Comparison of ENCODE assay signal across 1 cellular context in genomic region chr1:185316163-185317033, GRCh38.
TF ChIP-seq lines count a peak whose summit lies in the region.

No MANE protein-coding gene starts in this region.

TF ChIP-seq in K562, 482 proteins besides CTCF, POLR2A, EP300 and RAD21 (continued from another document and continues in another):
- TF ChIP-seq ZNF318 (IDR thresholded peaks at IDR 0.05; ENCODE audit: borderline replicate concordance in 1 of 2, low read depth in 1 of 2) = no peak
- peak; percentile 24; the same call in 1 of the 2 replicates for TF ChIP-seq PHF8 (IDR thresholded peaks at IDR 0.05; ENCODE audit: borderline replicate concordance, low read length)
- 0 out of 2 replicates have a peak, but pooled peaks have one; percentile 28 for TF ChIP-seq ZNF41 (CRISPR knock-in tag; conservative IDR thresholded peaks at IDR 0.05)
- TF ChIP-seq SUPT5H (IDR thresholded peaks at IDR 0.05) = peak; percentile 34
- 0 out of 2 replicates have a peak, but pooled peaks have one; percentile 33 for TF ChIP-seq ZNF133 (CRISPR knock-in tag; IDR thresholded peaks at IDR 0.05)
- peak; percentile 54 for TF ChIP-seq TAF1 (IDR thresholded peaks at IDR 0.05; ENCODE audit: control insufficient read depth, extremely low read depth, insufficient read depth, low read length, severe bottlenecking)
- TF ChIP-seq CEBPB (tag; IDR thresholded peaks at IDR 0.05) = no peak
- peak; percentile 74 for TF ChIP-seq CXXC5 (CRISPR knock-in tag; IDR thresholded peaks at IDR 0.05)
- no peak for TF ChIP-seq YBX1 (IDR thresholded peaks at IDR 0.05)
- TF ChIP-seq DIDO1 (tag; IDR thresholded peaks at IDR 0.05; ENCODE audit: low read depth) = no peak
- no peak for TF ChIP-seq TEAD4 (IDR thresholded peaks at IDR 0.05; ENCODE audit: low read length)
- no peak for TF ChIP-seq TEAD4 (CRISPR knock-in tag; IDR thresholded peaks at IDR 0.05; ENCODE audit: borderline replicate concordance)
- TF ChIP-seq NR4A1 (CRISPR knock-in tag; IDR thresholded peaks at IDR 0.05) = peak; percentile 82; the same call in 1 of the 2 replicates
- TF ChIP-seq NR4A1 (tag; IDR thresholded peaks at IDR 0.05) = no peak; the same call in 1 of the 2 replicates
- no peak; a peak in 1 of 4 replicates for TF ChIP-seq MLLT1 (IDR thresholded peaks at IDR 0.05)
- 0 out of 2 replicates have a peak, but pooled peaks have one; percentile 25 for TF ChIP-seq OTX1 (CRISPR knock-in tag; IDR thresholded peaks at IDR 0.05)
- TF ChIP-seq CBX3 (IDR thresholded peaks at IDR 0.05; ENCODE audit: borderline replicate concordance in 1 of 2, low read length in 2 of 2) = 0 out of 3 replicates have a peak, but pooled peaks of 1 of the 2 experiments have one; percentile 1
- TF ChIP-seq ZNF232 (CRISPR knock-in tag; IDR thresholded peaks at IDR 0.05) = no peak
- TF ChIP-seq TGIF2 (CRISPR knock-in tag; IDR thresholded peaks at IDR 0.05) = 0 out of 2 replicates have a peak, but pooled peaks have one; percentile 20
- peak; percentile 23; the same call in 1 of the 2 replicates for TF ChIP-seq ZFP1 (CRISPR knock-in tag; IDR thresholded peaks at IDR 0.05)
- no peak for TF ChIP-seq TCFL5 (CRISPR knock-in tag; conservative IDR thresholded peaks at IDR 0.05)
- TF ChIP-seq ZBTB17 (CRISPR knock-in tag; IDR thresholded peaks at IDR 0.05) = peak; percentile 55; the same call in 1 of the 2 replicates
- 0 out of 2 replicates have a peak, but pooled peaks have one; percentile 11 for TF ChIP-seq ZBTB40 (IDR thresholded peaks at IDR 0.05)
- TF ChIP-seq ZBTB40 (CRISPR knock-in tag; IDR thresholded peaks at IDR 0.05) = no peak
- no peak for TF ChIP-seq ZNF143 (CRISPR knock-in tag; IDR thresholded peaks at IDR 0.05)
- no peak; the same call in 1 of the 2 replicates for TF ChIP-seq THAP12 (CRISPR knock-in tag; IDR thresholded peaks at IDR 0.05)
- no peak for TF ChIP-seq ZNF408 (CRISPR knock-in tag; IDR thresholded peaks at IDR 0.05; ENCODE audit: low read depth)
- no peak for TF ChIP-seq FOXA3 (CRISPR knock-in tag; conservative IDR thresholded peaks at IDR 0.05 in 1 of 2, IDR thresholded peaks at IDR 0.05 in 1 of 2)
- TF ChIP-seq ZHX1 (conservative IDR thresholded peaks at IDR 0.05; ENCODE audit: low read length) = no peak; the same call in 1 of the 2 replicates
- no peak for TF ChIP-seq CBX5 (IDR thresholded peaks at IDR 0.05; ENCODE audit: borderline replicate concordance, low read depth)
- TF ChIP-seq ZNF217 (CRISPR knock-in tag; IDR thresholded peaks at IDR 0.05) = no peak
- TF ChIP-seq BDP1 (IDR thresholded peaks at IDR 0.05; ENCODE audit: insufficient read depth, insufficient read length) = no peak
